8 cellular contexts compared by ENCODE assay signal in genomic region chr1:83508485-83509151, GRCh38.
DNase-seq lines count a peak whose midpoint lies in the region; ATAC-seq and TF ChIP-seq lines count a peak whose summit lies in the region.

No MANE protein-coding gene starts in this region.

- H3K27me3 ChIP-seq in DOHH2 (ENCODE audit: control insufficient read depth, low read length): no peaks in the 10 kb centered on the region

- peaks cover 22% of the 10 kb centered on the region for H3K4me1 ChIP-seq in DOHH2 (ENCODE audit: control insufficient read depth, low read length)

- H3K27ac ChIP-seq in DOHH2 (ENCODE audit: low read depth, low read length): peak overlapping the region; percentile 40

- H3K4me2 ChIP-seq in DOHH2 (ENCODE audit: low read length): peak overlapping the region; percentile 45

- H3K4me3 ChIP-seq in DOHH2 (ENCODE audit: low read length): 0 out of 2 replicates have a peak overlapping the region, but pooled peaks have one; percentile 23

- H4K20me1 ChIP-seq in DOHH2 (ENCODE audit: control insufficient read depth, insufficient read depth, low read depth, low read length): no peaks in the 10 kb centered on the region

- no peaks in the 10 kb centered on the region for H3K9me3 ChIP-seq in DOHH2 (ENCODE audit: control insufficient read depth, insufficient read depth, low read length)

- ATAC-seq in GM19468 (IDR thresholded peaks at IDR 0.05; ENCODE audit: extremely low read depth, unreplicated experiment) (peak; percentile 96), HG03469 (IDR thresholded peaks at IDR 0.05; ENCODE audit: unreplicated experiment) (peak; percentile 98)

- peak; percentile 16 for DNase-seq in activated naive CD4-positive, alpha-beta T cell treated with Interleukin-2 at 50 U/mL for 16 hours
- DNase-seq in medulla oblongata (ENCODE audit: extremely low spot score) (peak; percentile 24), COLO668 (lab: John Stamatoyannopoulos, UW; ENCODE audit: unreplicated experiment) (no peak), AML-193 (lab: John Stamatoyannopoulos, UW) (no peak), NCI-H2196 (lab: John Stamatoyannopoulos, UW; ENCODE audit: unreplicated experiment) (no peak)

- no peak for TF ChIP-seq CTCF in DOHH2 (IDR thresholded peaks at IDR 0.05; ENCODE audit: low read depth, low read length, poor library complexity, severe bottlenecking)

- no peaks in the 10 kb centered on the region for H3K9me2 ChIP-seq in DOHH2 (replicated peaks; ENCODE audit: control insufficient read depth, low read length)

- no peaks in the 10 kb centered on the region for H3F3A ChIP-seq in DOHH2 (ENCODE audit: control insufficient read depth, insufficient read depth)

- H3K36me3 ChIP-seq in DOHH2 (ENCODE audit: control insufficient read depth, low read length): no peaks in the 10 kb centered on the region

- H3K79me2 ChIP-seq in DOHH2 (ENCODE audit: control insufficient read depth, low read length): no peaks in the 10 kb centered on the region

Comparison
In these comparisons a context has a peak if more than half of its experiments do, and no peak if none do; other contexts are left out.
1. DNase-seq: peak in activated naive CD4-positive, alpha-beta T cell treated with Interleukin-2 at 50 U/mL for 16 hours (single experiment) and medulla oblongata (single experiment); none in COLO668 (single experiment), AML-193 (0 of 2) and NCI-H2196 (single experiment).